In genomic region chr10:29140991-29141390, GRCh38 we compare ENCODE assay signal across 15 cellular contexts.
A peak's percentile ranks its signal among the peaks of the same experiment; 100 is the strongest.
DNase-seq lines count a peak whose midpoint lies in the region; ATAC-seq, FAIRE-seq and TF ChIP-seq lines count a peak whose summit lies in the region.
"Had no signal": no experiment of that assay in that cellular context is flagged by ENCODE, and none has a peak within 500 bp of the region (broad histone marks: within the 10 kb centered on the region; RNA-seq: fewer than 3 reads in every experiment).

No MANE protein-coding gene starts in this region.

- H3K27me3 ChIP-seq in parathyroid adenoma (ENCODE audit: control insufficient read depth, insufficient read depth, low read length) = no peaks in the 10 kb centered on the region
- H3K27me3 ChIP-seq: pancreas had no signal

- intact Hi-C loops in CD14-positive monocyte (cut with micrococcal nuclease) = no loop called here

- no peak for TF ChIP-seq CTCF in epithelial cell of esophagus (IDR thresholded peaks at IDR 0.05; ENCODE audit: insufficient read depth, low read depth, low read length, missing control alignments)
- no peak for TF ChIP-seq CTCF in parathyroid adenoma (IDR thresholded peaks at IDR 0.05)
- TF ChIP-seq CTCF in CD14-positive monocyte (IDR thresholded peaks at IDR 0.05) = no peak

- H3K27ac ChIP-seq in parathyroid adenoma = no peak overlapping the region
- H3K27ac ChIP-seq: left lung, pancreas, VCaP had no signal

- H3K4me1 Mint-ChIP-seq in CD14-positive monocyte = peaks cover 5% of the 10 kb centered on the region

- no peaks in the 10 kb centered on the region for H3K79me2 ChIP-seq in parathyroid adenoma

- H3K27me3 Mint-ChIP-seq in CD14-positive monocyte (ENCODE audit: low read depth in 3 of 3) = peaks cover 6 to 32% (median 17%) of the 10 kb centered on the region in 3 donors

- H3K4me3 ChIP-seq in epithelial cell of esophagus (ENCODE audit: low read length) (no peak overlapping the region), parathyroid adenoma (ENCODE audit: low read depth, low read length) (peak overlapping the region; percentile 20)
- H3K4me3 ChIP-seq: left lung, pancreas had no signal

- H3K9ac ChIP-seq in parathyroid adenoma = no peak overlapping the region

- no peak for ATAC-seq in GM18498 (IDR thresholded peaks at IDR 0.05; ENCODE audit: unreplicated experiment)
- ATAC-seq: esophagus mucosa had no signal

- H2AFZ ChIP-seq in parathyroid adenoma = no peak overlapping the region

- H3K36me3 ChIP-seq in parathyroid adenoma (ENCODE audit: control insufficient read depth, insufficient read depth, low read length) = no peaks in the 10 kb centered on the region
- H3K36me3 ChIP-seq: left lung, pancreas had no signal

- H3K4me2 ChIP-seq in parathyroid adenoma (ENCODE audit: low read length) = peak overlapping the region; percentile 39

- no peaks in the 10 kb centered on the region for H3K36me3 Mint-ChIP-seq in CD14-positive monocyte

- H3K4me1 ChIP-seq in parathyroid adenoma = peaks cover 21% of the 10 kb centered on the region
- H3K4me1 ChIP-seq: left lung had no signal

- H3K4me3 Mint-ChIP-seq in CD14-positive monocyte = no peak overlapping the region

- H3K9me3 Mint-ChIP-seq in CD14-positive monocyte = peaks cover 0 to 1% (median 0%) of the 10 kb centered on the region in 7 donors

- no peaks in the 10 kb centered on the region for H3K9me3 ChIP-seq in parathyroid adenoma (ENCODE audit: control insufficient read depth, low read length)
- H3K9me3 ChIP-seq: left lung, pancreas had no signal

- no peak overlapping the region for H3K27ac Mint-ChIP-seq in CD14-positive monocyte

- DNase-seq in ELR (ENCODE audit: low read depth) = peak; percentile 97
- peak; percentile 89 for DNase-seq in RCC 7860 (ENCODE audit: low spot score)
- peak; percentile 9 for DNase-seq in epithelial cell of esophagus (ENCODE audit: low read depth)
- no peak for DNase-seq in CD14-positive monocyte (ENCODE audit: low spot score)
- no peak for DNase-seq in GM19240 (ENCODE audit: insufficient read length, low spot score)
- no peak for DNase-seq in SIG-M5 treated with dmso at 0.1 percent for 504 hours (lab: John Stamatoyannopoulos, UW; ENCODE audit: unreplicated experiment)
- DNase-seq: caudate nucleus, DMS 273 treated with DMSO at 0.1 percent for 48 hours, left lung, NCI-H2081, pancreas had no signal

- peak; percentile 94 for FAIRE-seq in RCC 7860 (lab: Jason Lieb, UNC)
- FAIRE-seq: pancreas had no signal

Comparison
In these comparisons a context has a peak if more than half of its experiments do, and no peak if none do; other contexts are left out.
1. DNase-seq: peak in ELR (single experiment), RCC 7860 (single experiment) and epithelial cell of esophagus (single experiment); none in CD14-positive monocyte (single experiment), GM19240 (single experiment) and SIG-M5 treated with dmso at 0.1 percent for 504 hours (single experiment).